In genomic region chr17:10278218-10278617, GRCh38 we compare ENCODE assay signal across 1 cellular context.
TF ChIP-seq lines count a peak whose summit lies in the region.

No MANE protein-coding gene starts in this region.

TF ChIP-seq in WTC11, 78 proteins besides CTCF, POLR2A, EP300 and RAD21 (continued from another document):
- no peak for TF ChIP-seq PRDM15 (CRISPR knock-in tag; IDR thresholded peaks at IDR 0.05)
- TF ChIP-seq KAT7 (CRISPR knock-in tag; IDR thresholded peaks at IDR 0.05; ENCODE audit: borderline replicate concordance): no peak
- TF ChIP-seq ZNF232 (CRISPR knock-in tag; IDR thresholded peaks at IDR 0.05): no peak
- no peak for TF ChIP-seq NFE2L1 (CRISPR knock-in tag; IDR thresholded peaks at IDR 0.05)
- no peak for TF ChIP-seq ZNF317 (CRISPR knock-in tag; IDR thresholded peaks at IDR 0.05; ENCODE audit: borderline replicate concordance, low read depth)
- TF ChIP-seq, protein P1, sequence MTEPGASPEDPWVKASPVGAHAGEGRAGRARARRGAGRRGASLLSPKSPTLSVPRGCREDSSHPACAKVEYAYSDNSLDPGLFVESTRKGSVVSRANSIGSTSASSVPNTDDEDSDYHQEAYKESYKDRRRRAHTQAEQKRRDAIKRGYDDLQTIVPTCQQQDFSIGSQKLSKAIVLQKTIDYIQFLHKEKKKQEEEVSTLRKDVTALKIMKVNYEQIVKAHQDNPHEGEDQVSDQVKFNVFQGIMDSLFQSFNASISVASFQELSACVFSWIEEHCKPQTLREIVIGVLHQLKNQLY (CRISPR knock-in tag; IDR thresholded peaks at IDR 0.05): no peak
- no peak for TF ChIP-seq NR2C2 (CRISPR knock-in tag; IDR thresholded peaks at IDR 0.05)
- TF ChIP-seq, protein P2, sequence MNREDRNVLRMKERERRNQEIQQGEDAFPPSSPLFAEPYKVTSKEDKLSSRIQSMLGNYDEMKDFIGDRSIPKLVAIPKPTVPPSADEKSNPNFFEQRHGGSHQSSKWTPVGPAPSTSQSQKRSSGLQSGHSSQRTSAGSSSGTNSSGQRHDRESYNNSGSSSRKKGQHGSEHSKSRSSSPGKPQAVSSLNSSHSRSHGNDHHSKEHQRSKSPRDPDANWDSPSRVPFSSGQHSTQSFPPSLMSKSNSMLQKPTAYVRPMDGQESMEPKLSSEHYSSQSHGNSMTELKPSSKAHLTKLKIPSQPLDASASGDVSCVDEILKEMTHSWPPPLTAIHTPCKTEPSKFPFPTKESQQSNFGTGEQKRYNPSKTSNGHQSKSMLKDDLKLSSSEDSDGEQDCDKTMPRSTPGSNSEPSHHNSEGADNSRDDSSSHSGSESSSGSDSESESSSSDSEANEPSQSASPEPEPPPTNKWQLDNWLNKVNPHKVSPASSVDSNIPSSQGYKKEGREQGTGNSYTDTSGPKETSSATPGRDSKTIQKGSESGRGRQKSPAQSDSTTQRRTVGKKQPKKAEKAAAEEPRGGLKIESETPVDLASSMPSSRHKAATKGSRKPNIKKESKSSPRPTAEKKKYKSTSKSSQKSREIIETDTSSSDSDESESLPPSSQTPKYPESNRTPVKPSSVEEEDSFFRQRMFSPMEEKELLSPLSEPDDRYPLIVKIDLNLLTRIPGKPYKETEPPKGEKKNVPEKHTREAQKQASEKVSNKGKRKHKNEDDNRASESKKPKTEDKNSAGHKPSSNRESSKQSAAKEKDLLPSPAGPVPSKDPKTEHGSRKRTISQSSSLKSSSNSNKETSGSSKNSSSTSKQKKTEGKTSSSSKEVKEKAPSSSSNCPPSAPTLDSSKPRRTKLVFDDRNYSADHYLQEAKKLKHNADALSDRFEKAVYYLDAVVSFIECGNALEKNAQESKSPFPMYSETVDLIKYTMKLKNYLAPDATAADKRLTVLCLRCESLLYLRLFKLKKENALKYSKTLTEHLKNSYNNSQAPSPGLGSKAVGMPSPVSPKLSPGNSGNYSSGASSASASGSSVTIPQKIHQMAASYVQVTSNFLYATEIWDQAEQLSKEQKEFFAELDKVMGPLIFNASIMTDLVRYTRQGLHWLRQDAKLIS (CRISPR knock-in tag; IDR thresholded peaks at IDR 0.05; ENCODE audit: borderline replicate concordance): no peak
